1 cellular context compared by ENCODE assay signal in the genomic region with DNA sequence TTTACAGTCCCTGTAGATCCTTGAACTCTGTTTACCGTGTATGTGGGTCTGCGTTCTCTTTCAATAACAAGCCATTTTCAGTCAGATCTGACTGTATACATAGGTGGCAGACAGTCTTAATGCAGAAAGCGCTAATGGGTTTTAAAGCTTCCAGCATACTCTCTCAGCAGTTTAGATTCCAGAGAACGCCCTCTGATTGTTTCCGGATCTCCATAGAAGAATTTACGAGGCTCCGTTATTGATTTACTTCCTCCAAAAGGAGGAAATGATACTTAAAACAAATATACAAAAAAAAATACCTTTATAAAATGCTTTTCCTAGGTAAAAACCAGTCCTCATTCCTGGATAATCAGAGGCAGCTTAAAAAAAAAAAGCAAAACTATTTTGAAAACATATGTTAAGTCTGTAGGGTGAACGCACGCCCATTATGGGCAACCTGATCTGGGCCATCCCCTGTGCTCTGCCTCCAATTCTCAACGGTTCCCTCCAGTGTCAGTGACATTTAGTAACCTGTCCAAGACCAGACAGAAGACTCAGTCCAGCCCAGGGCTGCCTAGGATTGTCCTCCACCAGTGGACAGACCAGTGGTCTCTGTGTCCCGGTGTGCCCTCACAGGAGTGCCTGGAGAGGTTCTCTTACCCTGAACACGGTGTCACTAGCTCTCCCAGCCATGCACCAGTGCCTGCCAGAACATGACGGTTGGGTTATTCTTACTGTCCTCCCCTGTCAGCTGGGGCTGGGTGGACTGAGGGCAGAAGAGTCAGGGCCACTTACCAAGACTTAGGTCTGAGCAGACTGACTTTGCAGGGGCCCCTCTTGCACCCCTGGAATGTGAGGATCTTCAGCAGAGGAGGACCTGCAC.
TF ChIP-seq lines count a peak whose summit lies in the region.

No MANE protein-coding gene starts in this region.

TF ChIP-seq in WTC11, 78 proteins besides CTCF, POLR2A, EP300 and RAD21 (continued from another document):
- TF ChIP-seq, protein P1, sequence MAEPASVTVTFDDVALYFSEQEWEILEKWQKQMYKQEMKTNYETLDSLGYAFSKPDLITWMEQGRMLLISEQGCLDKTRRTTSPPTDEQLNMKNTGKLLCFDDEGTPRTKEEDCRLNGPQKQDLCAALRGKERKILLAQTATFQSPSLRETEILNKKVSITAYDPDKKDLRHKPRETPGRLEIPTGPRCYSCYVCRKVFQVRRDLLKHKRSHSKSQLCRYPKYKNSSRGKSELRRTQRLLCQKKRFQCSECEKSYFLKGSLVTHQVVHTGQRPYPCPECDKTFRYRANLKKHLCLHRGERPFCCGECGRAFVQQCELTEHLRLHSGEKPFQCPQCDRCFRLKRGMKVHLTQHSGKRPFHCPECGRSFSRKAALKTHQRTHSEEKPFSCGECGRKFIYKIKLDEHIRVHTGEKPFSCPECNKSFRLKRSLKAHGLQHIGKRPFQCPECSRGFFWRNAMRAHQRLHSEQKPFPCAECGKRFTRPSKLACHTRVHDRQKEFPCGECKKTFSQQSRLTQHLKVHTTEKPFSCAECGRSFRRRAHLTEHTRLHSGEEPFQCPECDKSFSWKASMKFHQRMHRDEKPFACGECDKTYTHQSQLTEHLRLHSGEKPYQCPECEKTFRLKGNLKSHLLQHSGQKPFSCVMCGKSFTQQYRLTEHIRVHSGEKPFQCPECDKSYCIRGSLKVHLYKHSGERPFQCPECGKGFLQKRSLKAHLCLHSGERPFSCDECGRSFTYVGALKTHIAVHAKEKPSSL (CRISPR knock-in tag; conservative IDR thresholded peaks at IDR 0.05): no peak
TF ChIP-seq in WTC11: peak in this region for 0.
